Comparison of ENCODE assay signal across 19 cellular contexts in the genomic region with DNA sequence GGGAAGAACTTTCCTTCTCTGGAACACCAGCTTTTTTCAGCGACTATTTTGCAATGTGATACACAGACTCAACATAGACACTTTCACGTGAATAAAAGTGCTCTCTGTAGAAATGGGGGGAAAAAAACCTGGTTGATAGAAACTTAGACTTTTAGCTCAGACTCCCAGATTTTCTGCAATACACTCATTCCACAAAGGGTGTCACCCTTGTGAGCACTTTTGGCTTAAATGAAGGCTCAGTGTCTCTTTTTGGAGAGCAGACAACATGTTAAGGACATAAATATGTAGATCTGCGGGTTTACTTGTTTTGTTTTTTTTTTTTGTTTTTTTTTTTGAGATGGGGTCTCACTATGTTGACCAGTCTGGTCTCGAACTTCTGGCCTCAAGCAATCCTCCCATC.
"Had no signal": no experiment of that assay in that cellular context is flagged by ENCODE, and none has a peak within 500 bp of the region (broad histone marks: within the 10 kb centered on the region; RNA-seq: fewer than 3 reads in every experiment).

No MANE protein-coding gene starts in this region.

- DNase-seq: KBM-7, MG63, NCI-H1092 treated with DMSO at 0.1 percent for 48 hours, NCI-H1436, NCI-H187, NCI-H2029, NCI-H2081 treated with DMSO at 0.1 percent for 48 hours, NCI-H2171, NCI-H226, NCI-H446, NCI-H510A, NCI-H524 treated with DMSO at 0.1 percent for 48 hours, NCI-H82, PC-9, Peyer's patch, SHP77 treated with DMSO at 0.1 percent for 48 hours, T-helper 1 cell had no signal

- H3K4me2 ChIP-seq: PC-9 had no signal

- H3K9me3 ChIP-seq: MG63, Peyer's patch had no signal

- H3K36me3 ChIP-seq: MG63, Peyer's patch, SJCRH30 had no signal

- H3K4me3 ChIP-seq: MG63, PC-9, Peyer's patch, SJCRH30 had no signal

- H3K27me3 ChIP-seq: MG63, Peyer's patch, SJCRH30 had no signal

- H2AFZ ChIP-seq: PC-9 had no signal

- H3K4me1 ChIP-seq: Peyer's patch had no signal

- H3K27ac ChIP-seq: HL-60, PC-9, Peyer's patch, SJCRH30 had no signal
